In genomic region chr9:677461-678097, GRCh38 we compare ENCODE assay signal across 8 cellular contexts.
DNase-seq lines count a peak whose midpoint lies in the region; ATAC-seq, FAIRE-seq and TF ChIP-seq lines count a peak whose summit lies in the region.

No MANE protein-coding gene starts in this region.

- H3K36me3 Mint-ChIP-seq in effector memory CD8-positive, alpha-beta T cell (ENCODE audit: insufficient read depth), result no peaks in the 10 kb centered on the region

- H3K79me2 ChIP-seq in mesendoderm (ENCODE audit: control insufficient read depth, insufficient read depth, low read length), result no peaks in the 10 kb centered on the region

- H3K4me1 Mint-ChIP-seq in effector memory CD8-positive, alpha-beta T cell (ENCODE audit: low read depth in 2 of 2), result peaks cover 0 to 12% of the 10 kb centered on the region in 2 donors

- H3K4me2 ChIP-seq in mesendoderm (ENCODE audit: low read length), result no peak overlapping the region

- no peak overlapping the region for H2BK120ac ChIP-seq in mesendoderm (ENCODE audit: low read depth, low read length)

- H3K36me3 ChIP-seq in mesendoderm (ENCODE audit: control insufficient read depth, insufficient read depth, low read length), result no peaks in the 10 kb centered on the region

- TF ChIP-seq POLR2A in GM12891 (IDR thresholded peaks at IDR 0.05; ENCODE audit: low read depth, low read length), result no peak

- no peak overlapping the region for H3K23ac ChIP-seq in mesendoderm (ENCODE audit: low read length)

- H3K9ac ChIP-seq in mesendoderm (ENCODE audit: low read length), result no peak overlapping the region

- TF ChIP-seq CTCF in AG10803 (conservative IDR thresholded peaks at IDR 0.05; ENCODE audit: low read length), result no peak

- H4K5ac ChIP-seq in mesendoderm (ENCODE audit: low read length), result no peak overlapping the region

- H3K4me3 ChIP-seq in AG10803 (ENCODE audit: low read length) (peak overlapping the region; percentile 26), mesendoderm (ENCODE audit: low read length) (no peak overlapping the region)

- no peak overlapping the region for H4K8ac ChIP-seq in mesendoderm (ENCODE audit: low read depth, low read length)

- no peak for FAIRE-seq in GM12891 (lab: Jason Lieb, UNC)

- H3K27ac ChIP-seq in mesendoderm (ENCODE audit: low read depth, low read length), result no peak overlapping the region

- H2BK5ac ChIP-seq in mesendoderm (ENCODE audit: low read length), result no peak overlapping the region

- peaks cover 6% of the 10 kb centered on the region for H3K4me1 ChIP-seq in mesendoderm (ENCODE audit: control insufficient read depth, low read depth, low read length)

- no peaks in the 10 kb centered on the region for H3K9me3 Mint-ChIP-seq in effector memory CD8-positive, alpha-beta T cell

- ATAC-seq in effector memory CD8-positive, alpha-beta T cell (replicated peaks), result no peak
- ATAC-seq in HG02970 (IDR thresholded peaks at IDR 0.05; ENCODE audit: low FRiP score, unreplicated experiment), result no peak

- no peak overlapping the region for H3K4ac ChIP-seq in mesendoderm (ENCODE audit: low read depth, low read length)

- H3K27me3 Mint-ChIP-seq in effector memory CD8-positive, alpha-beta T cell, result peaks cover 10 to 22% of the 10 kb centered on the region in 2 donors

- peak overlapping the region; percentile 66 to 70 for H3K4me3 Mint-ChIP-seq in effector memory CD8-positive, alpha-beta T cell

- no peak overlapping the region for H2BK15ac ChIP-seq in mesendoderm (replicated peaks; ENCODE audit: low read depth)

- no peak overlapping the region for H2AK5ac ChIP-seq in mesendoderm (ENCODE audit: low read length)

- H3K56ac ChIP-seq in mesendoderm (ENCODE audit: low read length), result no peak overlapping the region

- no peaks in the 10 kb centered on the region for H3K27me3 ChIP-seq in mesendoderm (ENCODE audit: insufficient read depth, low read length, poor library complexity)

- no peaks in the 10 kb centered on the region for H3K79me1 ChIP-seq in mesendoderm (ENCODE audit: low read length)

- peak overlapping the region in 1 of 2 donors; percentile 30 for H3K27ac Mint-ChIP-seq in effector memory CD8-positive, alpha-beta T cell

- H3K18ac ChIP-seq in mesendoderm (ENCODE audit: low read length), result no peak overlapping the region

- DNase-seq in AG10803 (ENCODE audit: low read depth) (peak; percentile 29), NCI-H2196 (lab: John Stamatoyannopoulos, UW; ENCODE audit: unreplicated experiment) (peak; percentile 46), occipital lobe (lab: John Stamatoyannopoulos, UW) (peak; percentile 27), GM12891 (ENCODE audit: insufficient read length, low spot score) (no peak), NCI-H82 treated with DMSO at 0.1 percent for 48 hours (lab: John Stamatoyannopoulos, UW; ENCODE audit: unreplicated experiment) (no peak), mesendoderm (no peak)
- no peak for DNase-seq in effector memory CD8-positive, alpha-beta T cell

- no CpG with 5 or more reads among the region's 11 CpGs for WGBS in mesendoderm (ENCODE audit: extremely low coverage, insufficient coverage, low lambda C conversion rate)

TF ChIP-seq in GM12891, 5 proteins besides CTCF, POLR2A, EP300 and RAD21:
- no peak for TF ChIP-seq POLR2AphosphoS5 (IDR thresholded peaks at IDR 0.05; ENCODE audit: low read depth, low read length)
- TF ChIP-seq SPI1 (IDR thresholded peaks at IDR 0.05; ENCODE audit: low read depth, low read length), result no peak
- no peak for TF ChIP-seq PAX5 (IDR thresholded peaks at IDR 0.05; ENCODE audit: insufficient read depth, low read length, severe bottlenecking)
- no peak for TF ChIP-seq POU2F2 (IDR thresholded peaks at IDR 0.05; ENCODE audit: low read depth, low read length)
- no peak for TF ChIP-seq TAF1 (IDR thresholded peaks at IDR 0.05; ENCODE audit: low read depth, low read length)

Comparison
In these comparisons a context has a peak if more than half of its experiments do, and no peak if none do; other contexts are left out.
1. DNase-seq: peak in AG10803 (single experiment), NCI-H2196 (single experiment) and occipital lobe (single experiment); none in effector memory CD8-positive, alpha-beta T cell (0 of 3), GM12891 (single experiment), NCI-H82 treated with DMSO at 0.1 percent for 48 hours (single experiment) and mesendoderm (single experiment).